ENCODE assay signal across 23 cellular contexts in the genomic region with DNA sequence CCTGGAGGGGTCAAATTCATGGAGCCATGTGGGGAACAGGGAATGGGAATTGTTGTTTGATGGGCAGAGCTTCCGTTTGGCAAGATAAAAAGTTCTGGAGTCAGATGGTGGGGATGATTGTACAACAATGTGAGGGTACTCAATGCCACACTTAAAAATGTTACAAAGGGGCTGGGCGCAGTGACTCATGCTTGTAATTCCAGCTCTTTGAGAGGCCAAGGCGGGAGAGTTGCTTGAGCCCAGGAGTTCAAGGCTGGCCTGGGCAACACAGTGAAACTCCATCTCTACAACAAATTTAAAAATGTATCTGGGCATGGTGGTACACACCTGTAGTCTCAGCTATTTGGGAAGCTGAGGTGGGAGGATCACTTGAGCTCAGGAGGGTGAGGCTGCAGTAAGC.
"Had no signal": no experiment of that assay in that cellular context is flagged by ENCODE, and none has a peak within 500 bp of the region (broad histone marks: within the 10 kb centered on the region; RNA-seq: fewer than 3 reads in every experiment).

No MANE protein-coding gene starts in this region.

- H3K9ac ChIP-seq: SK-N-SH had no signal

- H3K27ac ChIP-seq: ascending aorta, breast epithelium, esophagus muscularis mucosa, left ventricle myocardium inferior, skin epidermis had no signal

- H3K36me3 ChIP-seq: ascending aorta, breast epithelium, esophagus muscularis mucosa, left ventricle myocardium inferior had no signal

- H3K9me3 ChIP-seq: ascending aorta, breast epithelium, left ventricle myocardium inferior, SK-N-SH had no signal

- H3K4me3 Mint-ChIP-seq: activated B cell treated with CpG ODN at 0.5 μM for 24 hours; activated CD4-positive, alpha-beta T cell treated with anti-CD3 and anti-CD28 coated beads, Interleukin-2, amount 10 ng/mL, durations not matched to agents 24 days and 14 days; activated naive CD4-positive, alpha-beta T cell treated with anti-CD3 and anti-CD28 coated beads, Interleukin-2, amount 50 U/mL, for 24 hours; nephron progenitor cell; stimulated activated naive CD8-positive, alpha-beta T cell treated with anti-CD3 and anti-CD28 coated beads, Interleukin-15, amount 100 ng/mL, for 72 hours had no signal

- DNase-seq: activated B cell treated with CpG ODN at 0.5 μM for 24 hours; activated CD4-positive, alpha-beta T cell treated with anti-CD3 and anti-CD28 coated beads, Interleukin-2, amount 10 ng/mL, durations not matched to agents 24 days and 14 days; activated CD8-positive, alpha-beta memory T cell treated with anti-CD3 and anti-CD28 coated beads, Interleukin-2, amount 50 U/mL, for 48 hours; activated gamma-delta T cell; activated T-cell treated with anti-CD3 and anti-CD28 coated beads, Interleukin-2, amount 50 U/mL, for 48 hours; cerebellar nuclear complex; effector CD4-positive, alpha-beta T cell; hypothalamus; left ventricle myocardium inferior; nephron progenitor cell; nucleus accumbens; retina; SK-N-SH; stimulated activated CD4-positive, alpha-beta T cell treated with anti-CD3 and anti-CD28 coated beads, Interleukin-15, amount 100 ng/mL, for 24 hours; stimulated activated CD4-positive, alpha-beta T cell treated with anti-CD3 and anti-CD28 coated beads, Interleukin-2, amount 100 ng/mL, for 48 hours; stimulated activated naive CD8-positive, alpha-beta T cell treated with anti-CD3 and anti-CD28 coated beads, Interleukin-15, amount 100 ng/mL, for 72 hours had no signal

- H3K4me3 ChIP-seq: ascending aorta, breast epithelium, esophagus muscularis mucosa, left ventricle myocardium inferior, skin epidermis had no signal

- H3K4me1 Mint-ChIP-seq: activated B cell treated with CpG ODN at 0.5 μM for 24 hours; activated CD4-positive, alpha-beta T cell treated with anti-CD3 and anti-CD28 coated beads, Interleukin-2, amount 10 ng/mL, durations not matched to agents 24 days and 14 days; activated naive CD4-positive, alpha-beta T cell treated with anti-CD3 and anti-CD28 coated beads, Interleukin-2, amount 50 U/mL, for 24 hours; stimulated activated naive CD8-positive, alpha-beta T cell treated with anti-CD3 and anti-CD28 coated beads, Interleukin-15, amount 100 ng/mL, for 72 hours had no signal

- H3K4me2 ChIP-seq: SK-N-SH had no signal

- FAIRE-seq: endothelial cell of umbilical vein, keratinocyte had no signal

- H3K9me2 ChIP-seq: SK-N-SH had no signal

- H3K27ac Mint-ChIP-seq: activated B cell treated with CpG ODN at 0.5 μM for 24 hours; activated CD4-positive, alpha-beta T cell treated with anti-CD3 and anti-CD28 coated beads, Interleukin-2, amount 10 ng/mL, durations not matched to agents 24 days and 14 days; activated naive CD4-positive, alpha-beta T cell treated with anti-CD3 and anti-CD28 coated beads, Interleukin-2, amount 50 U/mL, for 24 hours; nephron progenitor cell; stimulated activated naive CD8-positive, alpha-beta T cell treated with anti-CD3 and anti-CD28 coated beads, Interleukin-15, amount 100 ng/mL, for 72 hours had no signal

- H3K36me3 Mint-ChIP-seq: activated naive CD4-positive, alpha-beta T cell treated with anti-CD3 and anti-CD28 coated beads, Interleukin-2, amount 50 U/mL, for 24 hours had no signal

- H3K27me3 ChIP-seq: ascending aorta had no signal

- H3K9me3 Mint-ChIP-seq: activated B cell treated with CpG ODN at 0.5 μM for 24 hours; activated CD4-positive, alpha-beta T cell treated with anti-CD3 and anti-CD28 coated beads, Interleukin-2, amount 10 ng/mL, durations not matched to agents 24 days and 14 days had no signal

- ATAC-seq: stimulated activated naive CD8-positive, alpha-beta T cell treated with anti-CD3 and anti-CD28 coated beads, Interleukin-15, amount 100 ng/mL, for 72 hours had no signal

- H3K4me1 ChIP-seq: ascending aorta, breast epithelium, left ventricle myocardium inferior had no signal
